ENCODE assay signal across 18 cellular contexts in genomic region chrX:41025926-41026325, GRCh38. TPM values are rescaled to one million over a fixed set of nuclear protein-coding genes. Genes with fewer than 3 reads are reported as not detected.
DNase-seq lines count a peak whose midpoint lies in the region; ATAC-seq, FAIRE-seq and TF ChIP-seq lines count a peak whose summit lies in the region.
"Had no signal": no experiment of that assay in that cellular context is flagged by ENCODE, and none has a peak within 500 bp of the region (broad histone marks: within the 10 kb centered on the region; RNA-seq: fewer than 3 reads in every experiment).

No MANE protein-coding gene starts in this region.

- peak overlapping the region; percentile 24 for H3K27ac ChIP-seq in mammary epithelial cell (ENCODE audit: insufficient read depth, low read depth, low read length)
- H3K27ac ChIP-seq in mesenchymal stem cell (ENCODE audit: low read length, poor library complexity, severe bottlenecking) = peak overlapping the region; percentile 21
- H3K27ac ChIP-seq: KMS-11, sigmoid colon had no signal

- in situ Hi-C loops in mammary epithelial cell (cut with MboI; ENCODE audit: low sequenced_read_pairs in 2 of 2) = loop anchor here in 1 of 2 donors (10.0 kb wide), 1 partner anchor 59 kb away; the partner anchor contains the start of gene USP9X

- no peak overlapping the region for H3K4me3 Mint-ChIP-seq in MCF 10A (ENCODE audit: unreplicated experiment)
- peak overlapping the region; percentile 20 to 73 (median 71) for H3K4me3 Mint-ChIP-seq in brain
- no peak overlapping the region for H3K4me3 Mint-ChIP-seq in immature natural killer cell
- H3K4me3 Mint-ChIP-seq: activated CD4-positive, alpha-beta T cell treated with anti-CD3 and anti-CD28 coated beads, Interleukin-2, amount 10 ng/mL, durations not matched to agents 7 days and 5 days; naive thymus-derived CD8-positive, alpha-beta T cell had no signal

- H3K9ac ChIP-seq in mammary epithelial cell (ENCODE audit: insufficient read depth, low read length) = no peak overlapping the region
- peak overlapping the region; percentile 84 for H3K9ac ChIP-seq in mesenchymal stem cell (ENCODE audit: low read length)
- H3K9ac ChIP-seq: KMS-11 had no signal

- no peak overlapping the region for H2BK120ac ChIP-seq in mesenchymal stem cell (ENCODE audit: low read depth, low read length)

- H2BK5ac ChIP-seq in mesenchymal stem cell (ENCODE audit: low read depth, low read length, poor library complexity, severe bottlenecking) = no peak overlapping the region

- H3K27me3 Mint-ChIP-seq in MCF 10A (ENCODE audit: insufficient read depth, unreplicated experiment) (peaks cover 27% of the 10 kb centered on the region), brain (no peaks in the 10 kb centered on the region), immature natural killer cell (ENCODE audit: low read depth in 3 of 3) (peaks cover 0 to 9% (median 4%) of the 10 kb centered on the region in 3 donors)
- H3K27me3 Mint-ChIP-seq: activated CD4-positive, alpha-beta T cell treated with anti-CD3 and anti-CD28 coated beads, Interleukin-2, amount 10 ng/mL, durations not matched to agents 7 days and 5 days; naive thymus-derived CD8-positive, alpha-beta T cell had no signal

- H3K27me3 ChIP-seq in mammary epithelial cell (ENCODE audit: insufficient read depth, low read length) (no peaks in the 10 kb centered on the region), mesenchymal stem cell (ENCODE audit: control insufficient read depth in 1 of 2, insufficient read depth in 1 of 2, low read length in 2 of 2) (peaks cover 0 to 27% of the 10 kb centered on the region in 2 experiments)
- H3K27me3 ChIP-seq: sigmoid colon had no signal

- FAIRE-seq in urothelium cell line (lab: Jason Lieb, UNC) = no peak
- FAIRE-seq: frontal cortex had no signal

- no peak overlapping the region for H3K14ac ChIP-seq in mesenchymal stem cell (ENCODE audit: low read length in 2 of 2)

- POLR2A ChIA-PET in MCF 10A (lab: Yijun Ruan, JAX) = interaction anchor here (2.4 to 3.1 kb wide), 2 partner anchors 15 to 59 kb away, joined by 20 to 28 read pairs; partner anchors contain the start of gene USP9X

- peak overlapping the region; percentile 56 for H2AFZ ChIP-seq in mammary epithelial cell (ENCODE audit: low read depth, low read length)
- H2AFZ ChIP-seq in mesenchymal stem cell (ENCODE audit: low read depth, low read length) = no peak overlapping the region

- no peak overlapping the region for H3K23ac ChIP-seq in mesenchymal stem cell (ENCODE audit: low read length in 2 of 2)

- no peak overlapping the region for H3K4ac ChIP-seq in mesenchymal stem cell (ENCODE audit: low read depth in 1 of 2, low read length in 2 of 2)

- no peaks in the 10 kb centered on the region for H3K79me1 ChIP-seq in mesenchymal stem cell (replicated peaks; ENCODE audit: low read length, poor library complexity, severe bottlenecking)

- CTCF ChIA-PET in mammary epithelial cell (lab: Charles Lee; ENCODE audit: low non-redundant PET) (no interaction called here), MCF 10A (lab: Yijun Ruan, JAX) (no interaction called here)

- H2BK15ac ChIP-seq in mesenchymal stem cell (ENCODE audit: low read depth, poor library complexity, severe bottlenecking) = no peak overlapping the region

- dilution Hi-C loops in mammary epithelial cell (cut with HindIII; ENCODE audit: low sequenced_read_pairs) = loop anchor here (5.0 kb wide), 1 partner anchor 46 kb away; no protein-coding TSS in a partner anchor

- H3K4me1 Mint-ChIP-seq in MCF 10A (ENCODE audit: insufficient read depth, unreplicated experiment) (peaks cover 11% of the 10 kb centered on the region), brain (peaks cover 30% of the 10 kb centered on the region), immature natural killer cell (no peaks in the 10 kb centered on the region)
- H3K4me1 Mint-ChIP-seq: activated CD4-positive, alpha-beta T cell treated with anti-CD3 and anti-CD28 coated beads, Interleukin-2, amount 10 ng/mL, durations not matched to agents 7 days and 5 days; naive thymus-derived CD8-positive, alpha-beta T cell had no signal

- H3K4me3 ChIP-seq in mammary epithelial cell (replicated peaks in 1 of 3; ENCODE audit: insufficient read depth in 1 of 3, low read depth in 2 of 3, low read length in 3 of 3) (peak overlapping the region in 1 of 3 experiments; percentile 7), mesenchymal stem cell (ENCODE audit: insufficient read depth in 1 of 2, low read depth in 1 of 2, low read length in 2 of 2) (peak overlapping the region in 1 of 2 experiments; percentile 51)
- H3K4me3 ChIP-seq: sigmoid colon had no signal

- H3K27ac Mint-ChIP-seq in MCF 10A (ENCODE audit: low read depth, unreplicated experiment) = no peak overlapping the region
- H3K27ac Mint-ChIP-seq in brain = peak overlapping the region in 4 of 5 experiments; percentile 66 to 95 (median 85)
- no peak overlapping the region for H3K27ac Mint-ChIP-seq in immature natural killer cell
- H3K27ac Mint-ChIP-seq: activated CD4-positive, alpha-beta T cell treated with anti-CD3 and anti-CD28 coated beads, Interleukin-2, amount 10 ng/mL, durations not matched to agents 7 days and 5 days; naive thymus-derived CD8-positive, alpha-beta T cell had no signal

- H3K36me3 Mint-ChIP-seq in MCF 10A (ENCODE audit: insufficient read depth, unreplicated experiment) (peaks cover 4% of the 10 kb centered on the region), brain (no peaks in the 10 kb centered on the region), immature natural killer cell (no peaks in the 10 kb centered on the region)
- H3K36me3 Mint-ChIP-seq: naive thymus-derived CD8-positive, alpha-beta T cell had no signal

- no peak overlapping the region for H2AK5ac ChIP-seq in mesenchymal stem cell (ENCODE audit: low read length, severe bottlenecking)

- TF ChIP-seq CTCF in mammary epithelial cell (conservative IDR thresholded peaks at IDR 0.05 in 1 of 2, IDR thresholded peaks at IDR 0.05 in 1 of 2; ENCODE audit: extremely low read depth in 1 of 2, insufficient read depth in 1 of 2, low read depth in 1 of 2, low read length in 2 of 2) (no peak), MCF 10A (IDR thresholded peaks at IDR 0.05; ENCODE audit: unreplicated experiment) (no peak), brain (conservative IDR thresholded peaks at IDR 0.05) (no peak)

- intact Hi-C loops in mammary epithelial cell (cut with micrococcal nuclease) (no loop called here), MCF 10A (cut with micrococcal nuclease) (no loop called here)

- no peaks in the 10 kb centered on the region for H4K20me1 ChIP-seq in mammary epithelial cell (ENCODE audit: insufficient read depth, low read length)

- H4K8ac ChIP-seq in mesenchymal stem cell (ENCODE audit: low read length) = no peak overlapping the region

- H3K9me3 Mint-ChIP-seq in MCF 10A (ENCODE audit: unreplicated experiment) (no peaks in the 10 kb centered on the region), brain (peaks cover 0 to 8% (median 0%) of the 10 kb centered on the region in 5 experiments), immature natural killer cell (no peaks in the 10 kb centered on the region)
- H3K9me3 Mint-ChIP-seq: activated CD4-positive, alpha-beta T cell treated with anti-CD3 and anti-CD28 coated beads, Interleukin-2, amount 10 ng/mL, durations not matched to agents 7 days and 5 days had no signal

- no peak for DNase-seq in mammary epithelial cell
- no peak for DNase-seq in MCF 10A (ENCODE audit: unreplicated experiment)
- no peak for DNase-seq in mesenchymal stem cell
- peak; percentile 29 for DNase-seq in urothelium cell line (ENCODE audit: low spot score)
- DNase-seq in immature natural killer cell = no peak
- DNase-seq: activated CD4-positive, alpha-beta T cell treated with anti-CD3 and anti-CD28 coated beads, Interleukin-2, amount 10 ng/mL, durations not matched to agents 7 days and 5 days; Caco-2; effector CD8-positive, alpha-beta T cell; left cardiac atrium; naive thymus-derived CD8-positive, alpha-beta T cell; NCI-H146; sigmoid colon; stimulated activated naive CD4-positive, alpha-beta T cell treated with Interleukin-2 at 50 U/mL for 16 hours had no signal

- no peaks in the 10 kb centered on the region for H3K36me3 ChIP-seq in mammary epithelial cell (ENCODE audit: insufficient read depth, low read length)
- H3K36me3 ChIP-seq in mesenchymal stem cell (ENCODE audit: control insufficient read depth in 1 of 2, insufficient read depth in 2 of 2, low read depth in 1 of 2, low read length in 2 of 2) = no peaks in the 10 kb centered on the region
- H3K36me3 ChIP-seq: sigmoid colon had no signal

- H3K79me2 ChIP-seq in mammary epithelial cell (ENCODE audit: insufficient read depth, low read length) = no peaks in the 10 kb centered on the region

- BruUV-seq in mammary epithelial cell (replicated peaks; lab: Mats Ljungman, UMichigan) (no TSS peak), MCF 10A (replicated peaks; lab: Mats Ljungman, UMichigan) (no TSS peak)

- peaks cover 12% of the 10 kb centered on the region for H3K4me1 ChIP-seq in mammary epithelial cell (ENCODE audit: insufficient read depth, low read length)
- peaks cover 1% of the 10 kb centered on the region for H3K4me1 ChIP-seq in mesenchymal stem cell (ENCODE audit: control insufficient read depth, insufficient read depth, low read depth, low read length)
- H3K4me1 ChIP-seq: sigmoid colon had no signal

- no peak overlapping the region for H2BK12ac ChIP-seq in mesenchymal stem cell (ENCODE audit: low read length in 2 of 2)

- H3K9me3 ChIP-seq in mammary epithelial cell (replicated peaks; ENCODE audit: insufficient read depth, low read length) = no peaks in the 10 kb centered on the region
- H3K9me3 ChIP-seq in mesenchymal stem cell (ENCODE audit: control insufficient read depth, low read length) = peaks cover 5% of the 10 kb centered on the region
- H3K9me3 ChIP-seq: Caco-2, sigmoid colon had no signal

- no peak for ATAC-seq in GM21576 (IDR thresholded peaks at IDR 0.05; ENCODE audit: unreplicated experiment)
- no peak for ATAC-seq in HG03439 (IDR thresholded peaks at IDR 0.05; ENCODE audit: unreplicated experiment)
- ATAC-seq: left cardiac atrium; naive thymus-derived CD8-positive, alpha-beta T cell had no signal

- H3K18ac ChIP-seq in mesenchymal stem cell (ENCODE audit: low read depth in 1 of 2, low read length in 2 of 2) = no peak overlapping the region

- WGBS in mammary epithelial cell (ENCODE audit: low coverage, missing lambda C conversion rate) = 16% methylated on average over 8 of the region's 8 CpGs
- WGBS in mesenchymal stem cell = 16% methylated on average over 8 of the region's 8 CpGs

- H3K4me2 ChIP-seq in mammary epithelial cell (ENCODE audit: insufficient read depth, low read depth, low read length) (peak overlapping the region; percentile 47), mesenchymal stem cell (ENCODE audit: low read length, poor library complexity, severe bottlenecking) (no peak overlapping the region)
- H3K4me2 ChIP-seq: KMS-11 had no signal

- H4K91ac ChIP-seq in mesenchymal stem cell (ENCODE audit: low read length) = no peak overlapping the region

RNA-seq across cellular contexts. Expression of gene USP9X, which starts 59.3 kb away (rescaled TPM):
- 100 to 1,000 TPM in 1 of 2 donors, 10 to 100 TPM in 1; 93.0 to 134 TPM for total RNA-seq in mammary epithelial cell
- polyA plus RNA-seq in mammary epithelial cell = 19.3 TPM
- polyA minus RNA-seq in mammary epithelial cell = 427 TPM
- 68.6 and 77.9 TPM in 2 replicates for total RNA-seq in MCF 10A (2022)
- polyA plus RNA-seq in brain (ENCODE audit: insufficient read depth, low read depth, low replicate concordance) = 26.4 TPM
- 18.5 TPM for polyA plus RNA-seq in mesenchymal stem cell (2013, experiment 1 of 2)
- polyA plus RNA-seq in mesenchymal stem cell (2013, experiment 2 of 2) = 18.1 TPM
- 10 to 100 TPM in 2 of 3 donors, 1 to 10 TPM in 1; 7.4 to 30.7 (median 12.0) TPM for polyA plus RNA-seq in immature natural killer cell

Comparison
In these comparisons a context has a peak if more than half of its experiments do, and no peak if none do; other contexts are left out.
1. H3K27ac Mint-ChIP-seq: peak in brain (4 of 5); none in MCF 10A (single experiment) and immature natural killer cell (0 of 6).
2. H3K4me3 Mint-ChIP-seq: peak in brain (5 of 5); none in MCF 10A (single experiment) and immature natural killer cell (0 of 5).